In genomic region chr16:28824548-28824973, GRCh38 we compare ENCODE assay signal across 8 cellular contexts. TPM values are rescaled to one million over a fixed set of nuclear protein-coding genes. Genes with fewer than 3 reads are reported as not detected.
A peak's percentile ranks its signal among the peaks of the same experiment; 100 is the strongest.
DNase-seq lines count a peak whose midpoint lies in the region; ATAC-seq and TF ChIP-seq lines count a peak whose summit lies in the region.

No MANE protein-coding gene starts in this region.

- H3K27me3 ChIP-seq in DND-41 (ENCODE audit: insufficient read depth, low read length, poor library complexity) (no peaks in the 10 kb centered on the region), SJSA1 (replicated peaks) (no peaks in the 10 kb centered on the region), esophagus squamous epithelium (no peaks in the 10 kb centered on the region), trophoblast cell (ENCODE audit: insufficient read depth, low read length) (no peaks in the 10 kb centered on the region)

- H2BK5ac ChIP-seq in trophoblast cell (ENCODE audit: low read depth, low read length, poor library complexity) = peak overlapping the region; percentile 71

- no peak for DNase-seq in DND-41
- DNase-seq in SJSA1 (ENCODE audit: low read depth in 1 of 2, low spot score in 2 of 2) = no peak
- DNase-seq in esophagus squamous epithelium (lab: John Stamatoyannopoulos, UW) = no peak
- peak in 1 of 2 donors; percentile 6 for DNase-seq in trophoblast cell
- no peak for DNase-seq in KG1 (lab: John Stamatoyannopoulos, UW)
- no peak for DNase-seq in NCI-H82 (lab: John Stamatoyannopoulos, UW)
- no peak for DNase-seq in NAMALWA (ENCODE audit: low spot score)
- no peak for DNase-seq in SIG-M5 (lab: John Stamatoyannopoulos, UW)

- peak overlapping the region; percentile 69 for H3K4ac ChIP-seq in trophoblast cell (ENCODE audit: low read depth, low read length)

- H3K36me3 ChIP-seq in DND-41 (ENCODE audit: insufficient read depth, low read length) (peaks cover 60% of the 10 kb centered on the region), SJSA1 (peaks cover 68% of the 10 kb centered on the region), esophagus squamous epithelium (peaks cover 11 to 46% (median 34%) of the 10 kb centered on the region in 3 donors), trophoblast cell (ENCODE audit: control insufficient read depth in 1 of 2, insufficient read depth in 2 of 2, low read length in 2 of 2) (peaks cover 29 to 42% of the 10 kb centered on the region in 2 experiments)

- H2BK12ac ChIP-seq in trophoblast cell (ENCODE audit: low read length) = no peak overlapping the region

- H3K79me1 ChIP-seq in trophoblast cell (ENCODE audit: low read length) = peaks cover 18% of the 10 kb centered on the region

- peak overlapping the region; percentile 72 for H4K8ac ChIP-seq in trophoblast cell (ENCODE audit: low read depth, low read length)

- no peak overlapping the region for H2BK120ac ChIP-seq in trophoblast cell (ENCODE audit: insufficient read depth, low read length, poor library complexity)

- no peak for ATAC-seq in DND-41 (ENCODE audit: insufficient read depth, low read depth)

- no peak overlapping the region for H3K23ac ChIP-seq in trophoblast cell (ENCODE audit: low read length)

- peak overlapping the region; percentile 84 for H3K4me2 ChIP-seq in DND-41 (ENCODE audit: insufficient read depth, low read length)
- peak overlapping the region; percentile 89 for H3K4me2 ChIP-seq in trophoblast cell (ENCODE audit: low read length)

- peak overlapping the region; percentile 81 to 84 for H3K4me3 ChIP-seq in DND-41 (ENCODE audit: low read depth in 1 of 2, low read length in 2 of 2)
- H3K4me3 ChIP-seq in SJSA1 = peak overlapping the region; percentile 95
- peak overlapping the region; percentile 92 to 100 (median 98) for H3K4me3 ChIP-seq in esophagus squamous epithelium
- H3K4me3 ChIP-seq in trophoblast cell (ENCODE audit: low read depth, low read length) = peak overlapping the region; percentile 99

- TF ChIP-seq POLR2A in esophagus squamous epithelium (IDR thresholded peaks at IDR 0.05) = no peak

- peak overlapping the region; percentile 98 for H3K27ac ChIP-seq in DND-41 (ENCODE audit: low read length)
- peak overlapping the region; percentile 95 for H3K27ac ChIP-seq in SJSA1
- H3K27ac ChIP-seq in esophagus squamous epithelium = peak overlapping the region; percentile 99 to 100 (median 100)
- H3K27ac ChIP-seq in trophoblast cell (ENCODE audit: low read depth, low read length) = peak overlapping the region; percentile 85

- H3K4me1 ChIP-seq in DND-41 (ENCODE audit: insufficient read depth, low read length) (peaks cover 35% of the 10 kb centered on the region), SJSA1 (replicated peaks) (peaks cover 8% of the 10 kb centered on the region), esophagus squamous epithelium (peaks cover 9 to 34% (median 21%) of the 10 kb centered on the region in 3 donors), trophoblast cell (ENCODE audit: control insufficient read depth in 1 of 2, insufficient read depth in 2 of 2, low read length in 2 of 2) (peaks cover 2 to 4% of the 10 kb centered on the region in 2 experiments)

- intact Hi-C loops in esophagus squamous epithelium (cut with DNase I) = no loop called here

- peak overlapping the region; percentile 100 for H3K9ac ChIP-seq in DND-41 (ENCODE audit: low read depth, low read length)
- peak overlapping the region; percentile 92 for H3K9ac ChIP-seq in trophoblast cell (ENCODE audit: low read length)

- peaks cover 55% of the 10 kb centered on the region for H4K20me1 ChIP-seq in DND-41 (ENCODE audit: insufficient read depth, low read length)

- peak overlapping the region; percentile 78 for H3K18ac ChIP-seq in trophoblast cell (ENCODE audit: low read length)

- peak overlapping the region; percentile 82 for H3K14ac ChIP-seq in trophoblast cell (ENCODE audit: low read length)

- H3K9me3 ChIP-seq in DND-41 (ENCODE audit: insufficient read depth, low read length, severe bottlenecking) = no peaks in the 10 kb centered on the region
- no peaks in the 10 kb centered on the region for H3K9me3 ChIP-seq in SJSA1 (replicated peaks)
- H3K9me3 ChIP-seq in esophagus squamous epithelium = no peaks in the 10 kb centered on the region
- no peaks in the 10 kb centered on the region for H3K9me3 ChIP-seq in trophoblast cell (ENCODE audit: insufficient read depth, low read depth, low read length)

- peak overlapping the region; percentile 21 for H4K12ac ChIP-seq in trophoblast cell (ENCODE audit: low read depth, low read length)

- H3K79me2 ChIP-seq in DND-41 (ENCODE audit: insufficient read depth, low read length) = peaks cover 73% of the 10 kb centered on the region
- H3K79me2 ChIP-seq in trophoblast cell (ENCODE audit: control insufficient read depth, insufficient read depth, low read length, poor library complexity) = peaks cover 17% of the 10 kb centered on the region

- TF ChIP-seq CTCF in DND-41 (IDR thresholded peaks at IDR 0.05; ENCODE audit: borderline replicate concordance, extremely low read depth, low read length, poor library complexity, severe bottlenecking) (no peak), esophagus squamous epithelium (IDR thresholded peaks at IDR 0.05) (no peak)

- H2AFZ ChIP-seq in DND-41 (ENCODE audit: low read depth, low read length) (peak overlapping the region; percentile 73; the same call in 1 of the 2 replicates), trophoblast cell (ENCODE audit: insufficient read depth, low read length, poor library complexity) (no peak overlapping the region)

- 12% methylated on average over 7 of the region's 8 CpGs; no CpG with 5 or more reads in 1 of the 2 donors for WGBS in esophagus squamous epithelium, 2 donors
- no CpG with 5 or more reads among the region's 8 CpGs for WGBS in trophoblast cell (ENCODE audit: extremely low coverage, insufficient coverage, insufficient read length)

- H2AK5ac ChIP-seq in trophoblast cell (ENCODE audit: low read length) = no peak overlapping the region

- H4K91ac ChIP-seq in trophoblast cell (ENCODE audit: low read depth, low read length) = peak overlapping the region; percentile 53

RNA-seq across cellular contexts. Expression of gene ATXN2L, which starts 1.8 kb away (rescaled TPM):
- total RNA-seq in SJSA1 (2014; rRNA removed; shearing (Covaris generic)) = 35.0 and 49.8 TPM in 2 replicates
- 10 to 100 TPM; 42.1 to 72.7 (median 67.1) TPM for total RNA-seq in esophagus squamous epithelium
- 336 and 356 TPM in 2 replicates for polyA plus RNA-seq in trophoblast cell (2013)

RNA-seq across cellular contexts. Expression of gene TUFM, which starts 21.6 kb away (rescaled TPM):
- 142 and 154 TPM in 2 replicates for total RNA-seq in SJSA1 (2014; rRNA removed; shearing (Covaris generic))
- 100 to 1,000 TPM; 105 to 143 (median 121) TPM for total RNA-seq in esophagus squamous epithelium
- polyA plus RNA-seq in trophoblast cell (2013) = 147 TPM in 2 replicates

RNA-seq across cellular contexts. Expression of gene SH2B1, which starts 39.1 kb away (rescaled TPM):
- total RNA-seq in SJSA1 (2014; rRNA removed; shearing (Covaris generic)) = 22.7 and 26.2 TPM in 2 replicates
- 10 to 100 TPM; 11.0 to 28.2 (median 18.8) TPM for total RNA-seq in esophagus squamous epithelium
- 28.0 and 28.5 TPM in 2 replicates for polyA plus RNA-seq in trophoblast cell (2013)

RNA-seq across cellular contexts. Expression of gene ATP2A1, which starts 53.7 kb away (rescaled TPM):
- 0.53 TPM in 1 of 2 replicates, not detected in the other for total RNA-seq in SJSA1 (2014; rRNA removed; shearing (Covaris generic))
- total RNA-seq in esophagus squamous epithelium = under 1 TPM in 2 of 4 donors, not detected in 2; 0.19 to 0.26 TPM
- 1.6 and 1.8 TPM in 2 replicates for polyA plus RNA-seq in trophoblast cell (2013)
